Comparison of ENCODE assay signal across 1 cellular context in genomic region chr1:151428068-151428467, GRCh38.
TF ChIP-seq lines count a peak whose summit lies in the region.

No MANE protein-coding gene starts in this region.

TF ChIP-seq in HepG2, 621 proteins besides CTCF, POLR2A, EP300 and RAD21:
- TF ChIP-seq RFX5 (IDR thresholded peaks at IDR 0.05; ENCODE audit: low read depth, low read length) = no peak
- peak; percentile 17 for TF ChIP-seq RBM22 (optimal IDR thresholded peaks at IDR 0.05; ENCODE audit: low read length)
